8 cellular contexts compared by ENCODE assay signal in genomic region chr21:32414579-32415358, GRCh38. TPM values are rescaled to one million over a fixed set of nuclear protein-coding genes. Genes with fewer than 3 reads are reported as not detected.
DNase-seq lines count a peak whose midpoint lies in the region; TF ChIP-seq lines count a peak whose summit lies in the region.

No MANE protein-coding gene starts in this region.

- peaks cover 64% of the 10 kb centered on the region for H3K27me3 ChIP-seq in WERI-Rb-1 (ENCODE audit: insufficient read depth, low read depth, severe bottlenecking)
- H3K27me3 ChIP-seq in thyroid gland: no peaks in the 10 kb centered on the region
- no peaks in the 10 kb centered on the region for H3K27me3 ChIP-seq in Karpas-422 (ENCODE audit: low read length)

- H3K79me2 ChIP-seq in Karpas-422 (ENCODE audit: low read length): no peaks in the 10 kb centered on the region

- no peak overlapping the region for H3K4me2 ChIP-seq in Karpas-422 (ENCODE audit: low read depth, low read length, poor library complexity, severe bottlenecking)

- no peaks in the 10 kb centered on the region for H3K9me3 ChIP-seq in WERI-Rb-1 (ENCODE audit: severe bottlenecking)
- H3K9me3 ChIP-seq in thyroid gland: no peaks in the 10 kb centered on the region
- no peaks in the 10 kb centered on the region for H3K9me3 ChIP-seq in Karpas-422 (ENCODE audit: low read length)

- no peak overlapping the region for H2AFZ ChIP-seq in Karpas-422 (ENCODE audit: low read length)

- WGBS in thyroid gland, 2 donors: 76 to 81% methylated on average over 8 of the region's 8 CpGs

- H3K4me3 ChIP-seq in WERI-Rb-1 (ENCODE audit: low read depth, low read length) (no peak overlapping the region), thyroid gland (replicated peaks in 1 of 3) (no peak overlapping the region), Karpas-422 (ENCODE audit: low read length) (no peak overlapping the region)

- no peaks in the 10 kb centered on the region for H4K20me1 ChIP-seq in Karpas-422 (ENCODE audit: insufficient read depth, low read depth, low read length)

- no peak overlapping the region for H3K27ac ChIP-seq in WERI-Rb-1
- peak overlapping the region; percentile 98 to 99 (median 98) for H3K27ac ChIP-seq in thyroid gland
- no peak overlapping the region for H3K27ac ChIP-seq in Karpas-422 (ENCODE audit: low read length)

- intact Hi-C loops in thyroid gland (cut with DNase I): no loop called here

- TF ChIP-seq CTCF in WERI-Rb-1 (IDR thresholded peaks at IDR 0.05; ENCODE audit: low read depth, low read length) (peak; percentile 29; the same call in 1 of the 2 replicates), thyroid gland (IDR thresholded peaks at IDR 0.05) (peak in 4 of 6 experiments; percentile 13 to 35 (median 26))

- H3K4me1 ChIP-seq in thyroid gland (peaks cover 23 to 46% of the 10 kb centered on the region in 2 donors), Karpas-422 (ENCODE audit: low read length) (no peaks in the 10 kb centered on the region)

- no peak for TF ChIP-seq POLR2A in thyroid gland (IDR thresholded peaks at IDR 0.05)

- H3K36me3 ChIP-seq in WERI-Rb-1: no peaks in the 10 kb centered on the region
- no peaks in the 10 kb centered on the region for H3K36me3 ChIP-seq in thyroid gland
- H3K36me3 ChIP-seq in Karpas-422 (ENCODE audit: insufficient read depth, low read length): no peaks in the 10 kb centered on the region

- H3K9ac ChIP-seq in Karpas-422 (ENCODE audit: low read length): no peak overlapping the region

- DNase-seq in NCI-H748 (lab: John Stamatoyannopoulos, UW; ENCODE audit: unreplicated experiment) (peak; percentile 16), NCI-H748 treated with DMSO at 0.1 percent for 48 hours (lab: John Stamatoyannopoulos, UW) (no peak), WERI-Rb-1 (no peak), hippocampal formation (lab: John Stamatoyannopoulos, UW) (peak; percentile 47 to 59), thyroid gland (peak in 1 of 2 donors; percentile 13), SIG-M5 (lab: John Stamatoyannopoulos, UW) (no peak), epidermal melanocyte (ENCODE audit: insufficient read length, low spot score) (no peak), Karpas-422 (no peak)

- H3K9me2 ChIP-seq in Karpas-422 (replicated peaks; ENCODE audit: insufficient read depth, low read length): no peaks in the 10 kb centered on the region

RNA-seq across cellular contexts. Expression of gene EVA1C, which starts 2.3 kb away (rescaled TPM):
- total RNA-seq in thyroid gland: 10 to 100 TPM; 25.4 to 44.6 (median 35.2) TPM
- not detected in 2 replicates for total RNA-seq in Karpas-422 (2014; rRNA removed; shearing (Covaris generic); ENCODE audit: low replicate concordance)

RNA-seq across cellular contexts. Expression of gene URB1, which starts 22.0 kb away (rescaled TPM):
- total RNA-seq in thyroid gland: 10 to 100 TPM; 13.6 to 23.9 (median 15.8) TPM
- total RNA-seq in Karpas-422 (2014; rRNA removed; shearing (Covaris generic); ENCODE audit: low replicate concordance): 12.7 and 17.0 TPM in 2 replicates

Comparison
In these comparisons a context has a peak if more than half of its experiments do, and no peak if none do; other contexts are left out.
1. DNase-seq: peak in NCI-H748 (single experiment) and hippocampal formation (2 of 2); none in NCI-H748 treated with DMSO at 0.1 percent for 48 hours (single experiment), WERI-Rb-1 (single experiment), SIG-M5 (single experiment), epidermal melanocyte (single experiment) and Karpas-422 (single experiment).
2. H3K27ac ChIP-seq: peak in thyroid gland (3 of 3); none in WERI-Rb-1 (single experiment) and Karpas-422 (single experiment).
3. RNA of gene EVA1C, which starts 2.3 kb away (total RNA-seq): 25.4 to 44.6 TPM in thyroid gland; not detected in Karpas-422; every median in the first group is over 10 times any median in the second.